In the genomic region with DNA sequence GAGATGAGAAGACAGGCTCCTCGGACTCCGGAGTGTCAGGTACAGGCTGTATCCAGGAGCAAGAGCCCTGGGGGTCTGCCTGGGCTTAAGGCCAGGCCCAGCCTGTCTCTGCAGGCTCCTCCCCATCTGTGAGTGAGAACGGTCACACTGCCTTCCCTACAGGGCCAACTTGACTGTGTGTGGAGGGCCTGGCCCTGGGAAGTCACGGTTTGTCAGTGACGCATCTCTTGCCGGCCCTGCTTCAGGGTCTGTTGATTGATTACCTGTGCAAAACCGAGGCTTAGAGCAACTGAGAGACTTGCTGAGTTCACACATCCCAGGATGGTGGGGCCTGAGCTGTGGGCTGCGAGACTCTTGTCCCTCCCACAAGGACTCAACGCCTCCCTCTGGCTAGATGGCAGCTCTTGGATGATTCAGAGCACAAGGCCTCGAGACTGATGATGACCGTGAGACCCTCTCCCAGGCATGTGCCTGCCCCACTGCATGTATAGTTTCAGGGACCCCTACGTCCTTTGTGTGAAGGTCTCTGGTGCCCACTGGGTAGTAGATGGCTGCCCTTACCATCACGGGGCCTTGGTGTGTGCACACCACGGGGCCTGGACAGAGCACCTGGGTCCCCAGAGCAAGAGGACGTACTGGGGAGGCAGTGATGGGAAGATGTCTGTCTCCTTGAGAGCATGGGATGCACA, we compare ENCODE assay signal across 8 cellular contexts. TPM values are rescaled to one million over a fixed set of nuclear protein-coding genes. Genes with fewer than 3 reads are reported as not detected.
DNase-seq lines count a peak whose midpoint lies in the region; ATAC-seq, FAIRE-seq and TF ChIP-seq lines count a peak whose summit lies in the region.

No MANE protein-coding gene starts in this region.

- peaks cover 0 to 100% (median 96%) of the 10 kb centered on the region in 4 donors for H3K4me1 ChIP-seq in sigmoid colon

- peak overlapping the region; percentile 80; the same call in 1 of the 2 replicates for H3K27ac Mint-ChIP-seq in WTC11

- no peak for TF ChIP-seq CTCF in GM13976 (IDR thresholded peaks at IDR 0.05; ENCODE audit: borderline replicate concordance, control extremely low read depth, extremely low read depth, insufficient read depth, missing control alignments)
- TF ChIP-seq CTCF in WTC11 (IDR thresholded peaks at IDR 0.05): no peak
- no peak for TF ChIP-seq CTCF in sigmoid colon (IDR thresholded peaks at IDR 0.05)
- TF ChIP-seq CTCF in GM20000 (IDR thresholded peaks at IDR 0.05; ENCODE audit: extremely low read depth, missing control alignments): no peak

- WGBS in sigmoid colon, 2 donors: 73 to 81% methylated on average over 15 of the region's 15 CpGs

- peaks cover under 1 to 52% (median 23%) of the 10 kb centered on the region in 4 donors for H3K36me3 ChIP-seq in sigmoid colon

- intact Hi-C loops in Right ventricle myocardium superior (cut with DNase I): loop anchor here (5.0 kb wide), 1 partner anchor 60 kb away; no protein-coding TSS in a partner anchor
- intact Hi-C loops in sigmoid colon (cut with DNase I): no loop called here

- TF ChIP-seq EP300 in sigmoid colon (IDR thresholded peaks at IDR 0.05): no peak

- TF ChIP-seq POLR2A in sigmoid colon (IDR thresholded peaks at IDR 0.05): no peak

- H3K9me3 Mint-ChIP-seq in WTC11: no peaks in the 10 kb centered on the region

- peaks cover 35% of the 10 kb centered on the region for H3K4me1 Mint-ChIP-seq in WTC11

- no peaks in the 10 kb centered on the region for H3K27me3 ChIP-seq in sigmoid colon

- no peak overlapping the region for H3K4me3 Mint-ChIP-seq in WTC11

- ATAC-seq in WTC11: no peak
- no peak for ATAC-seq in Right ventricle myocardium superior (ENCODE audit: poor library complexity)

- in situ Hi-C loops in GM13976 (cut with MboI; ENCODE audit: low sequenced_read_pairs, unreplicated experiment): loop anchor here (10.0 to 25.0 kb wide), 2 partner anchors 78 to 790 kb away; no protein-coding TSS in a partner anchor

- peak overlapping the region; percentile 92 to 98 (median 98) for H3K27ac ChIP-seq in sigmoid colon

- peak overlapping the region in 2 of 4 donors; percentile 16 to 20 for H3K4me3 ChIP-seq in sigmoid colon

- peak; percentile 48 for DNase-seq in GM13976 (ENCODE audit: low spot score)
- no peak for DNase-seq in WTC11 (ENCODE audit: low spot score)
- peak; percentile 30 for DNase-seq in Right ventricle myocardium superior
- DNase-seq in sigmoid colon: peak; percentile 66
- no peak for DNase-seq in GM20000 (ENCODE audit: low spot score)
- DNase-seq in RKO (ENCODE audit: low spot score): no peak
- no peak for DNase-seq in frontal cortex (ENCODE audit: low spot score in 2 of 2)
- no peak for DNase-seq in effector CD8-positive, alpha-beta T cell (lab: John Stamatoyannopoulos, UW)

- FAIRE-seq in frontal cortex (lab: Jason Lieb, UNC): no peak

- H3K27me3 Mint-ChIP-seq in WTC11 (ENCODE audit: low read depth): no peaks in the 10 kb centered on the region

- H3K9me3 ChIP-seq in sigmoid colon: no peaks in the 10 kb centered on the region

- H3K36me3 Mint-ChIP-seq in WTC11: peaks cover 56% of the 10 kb centered on the region

- POLR2A ChIA-PET in WTC11 (lab: Charles Lee): no interaction called here

- CTCF ChIA-PET in WTC11 (lab: Charles Lee): interaction anchor here (1.4 kb wide), 1 partner anchor 24 kb away, joined by 3 read pairs; no protein-coding TSS in a partner anchor

TF ChIP-seq in WTC11, 78 proteins besides CTCF, POLR2A, EP300 and RAD21:
- TF ChIP-seq MYBL2 (CRISPR knock-in tag; IDR thresholded peaks at IDR 0.05) (no peak), JUN (CRISPR knock-in tag; IDR thresholded peaks at IDR 0.05) (no peak), OVOL2 (CRISPR knock-in tag; IDR thresholded peaks at IDR 0.05; ENCODE audit: borderline replicate concordance) (no peak), NFATC4 (CRISPR knock-in tag; IDR thresholded peaks at IDR 0.05) (no peak), FOXP1 (CRISPR knock-in tag; IDR thresholded peaks at IDR 0.05; ENCODE audit: borderline replicate concordance) (no peak), ZNF317 (CRISPR knock-in tag; IDR thresholded peaks at IDR 0.05; ENCODE audit: borderline replicate concordance, low read depth) (no peak), FOXK1 (CRISPR knock-in tag; IDR thresholded peaks at IDR 0.05) (no peak), RELA (CRISPR knock-in tag; IDR thresholded peaks at IDR 0.05; ENCODE audit: borderline replicate concordance) (no peak)
- TF ChIP-seq, protein P1, sequence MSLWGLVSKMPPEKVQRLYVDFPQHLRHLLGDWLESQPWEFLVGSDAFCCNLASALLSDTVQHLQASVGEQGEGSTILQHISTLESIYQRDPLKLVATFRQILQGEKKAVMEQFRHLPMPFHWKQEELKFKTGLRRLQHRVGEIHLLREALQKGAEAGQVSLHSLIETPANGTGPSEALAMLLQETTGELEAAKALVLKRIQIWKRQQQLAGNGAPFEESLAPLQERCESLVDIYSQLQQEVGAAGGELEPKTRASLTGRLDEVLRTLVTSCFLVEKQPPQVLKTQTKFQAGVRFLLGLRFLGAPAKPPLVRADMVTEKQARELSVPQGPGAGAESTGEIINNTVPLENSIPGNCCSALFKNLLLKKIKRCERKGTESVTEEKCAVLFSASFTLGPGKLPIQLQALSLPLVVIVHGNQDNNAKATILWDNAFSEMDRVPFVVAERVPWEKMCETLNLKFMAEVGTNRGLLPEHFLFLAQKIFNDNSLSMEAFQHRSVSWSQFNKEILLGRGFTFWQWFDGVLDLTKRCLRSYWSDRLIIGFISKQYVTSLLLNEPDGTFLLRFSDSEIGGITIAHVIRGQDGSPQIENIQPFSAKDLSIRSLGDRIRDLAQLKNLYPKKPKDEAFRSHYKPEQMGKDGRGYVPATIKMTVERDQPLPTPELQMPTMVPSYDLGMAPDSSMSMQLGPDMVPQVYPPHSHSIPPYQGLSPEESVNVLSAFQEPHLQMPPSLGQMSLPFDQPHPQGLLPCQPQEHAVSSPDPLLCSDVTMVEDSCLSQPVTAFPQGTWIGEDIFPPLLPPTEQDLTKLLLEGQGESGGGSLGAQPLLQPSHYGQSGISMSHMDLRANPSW (CRISPR knock-in tag; conservative IDR thresholded peaks at IDR 0.05; ENCODE audit: low read depth): no peak
- TF ChIP-seq, protein P2, sequence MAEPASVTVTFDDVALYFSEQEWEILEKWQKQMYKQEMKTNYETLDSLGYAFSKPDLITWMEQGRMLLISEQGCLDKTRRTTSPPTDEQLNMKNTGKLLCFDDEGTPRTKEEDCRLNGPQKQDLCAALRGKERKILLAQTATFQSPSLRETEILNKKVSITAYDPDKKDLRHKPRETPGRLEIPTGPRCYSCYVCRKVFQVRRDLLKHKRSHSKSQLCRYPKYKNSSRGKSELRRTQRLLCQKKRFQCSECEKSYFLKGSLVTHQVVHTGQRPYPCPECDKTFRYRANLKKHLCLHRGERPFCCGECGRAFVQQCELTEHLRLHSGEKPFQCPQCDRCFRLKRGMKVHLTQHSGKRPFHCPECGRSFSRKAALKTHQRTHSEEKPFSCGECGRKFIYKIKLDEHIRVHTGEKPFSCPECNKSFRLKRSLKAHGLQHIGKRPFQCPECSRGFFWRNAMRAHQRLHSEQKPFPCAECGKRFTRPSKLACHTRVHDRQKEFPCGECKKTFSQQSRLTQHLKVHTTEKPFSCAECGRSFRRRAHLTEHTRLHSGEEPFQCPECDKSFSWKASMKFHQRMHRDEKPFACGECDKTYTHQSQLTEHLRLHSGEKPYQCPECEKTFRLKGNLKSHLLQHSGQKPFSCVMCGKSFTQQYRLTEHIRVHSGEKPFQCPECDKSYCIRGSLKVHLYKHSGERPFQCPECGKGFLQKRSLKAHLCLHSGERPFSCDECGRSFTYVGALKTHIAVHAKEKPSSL (CRISPR knock-in tag; conservative IDR thresholded peaks at IDR 0.05): no peak
- TF ChIP-seq, protein P3, sequence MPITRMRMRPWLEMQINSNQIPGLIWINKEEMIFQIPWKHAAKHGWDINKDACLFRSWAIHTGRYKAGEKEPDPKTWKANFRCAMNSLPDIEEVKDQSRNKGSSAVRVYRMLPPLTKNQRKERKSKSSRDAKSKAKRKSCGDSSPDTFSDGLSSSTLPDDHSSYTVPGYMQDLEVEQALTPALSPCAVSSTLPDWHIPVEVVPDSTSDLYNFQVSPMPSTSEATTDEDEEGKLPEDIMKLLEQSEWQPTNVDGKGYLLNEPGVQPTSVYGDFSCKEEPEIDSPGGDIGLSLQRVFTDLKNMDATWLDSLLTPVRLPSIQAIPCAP (CRISPR knock-in tag; IDR thresholded peaks at IDR 0.05): no peak

RNA-seq across cellular contexts. Expression of a gene that starts 6.0 kb away (rescaled TPM):
- total RNA-seq in WTC11 (2021) (60.5 to 69.0 TPM (median 61.1 TPM) in 3 replicates), Right ventricle myocardium superior (91.5 TPM), sigmoid colon (10 to 100 TPM; 48.5 to 94.2 (median 78.8) TPM), frontal cortex (10.6 TPM)
- polyA plus RNA-seq in sigmoid colon: 10 to 100 TPM; 31.4 to 59.9 (median 34.8) TPM

RNA-seq across cellular contexts. Expression of a gene that starts 46.1 kb away (rescaled TPM):
- 31.3 to 33.4 TPM (median 31.4 TPM) in 3 replicates for total RNA-seq in WTC11 (2021)
- 13.2 TPM for total RNA-seq in Right ventricle myocardium superior
- total RNA-seq in sigmoid colon: 10 to 100 TPM; 13.6 to 20.9 (median 17.1) TPM
- 10 to 100 TPM; 13.8 to 18.3 (median 16.4) TPM for polyA plus RNA-seq in sigmoid colon
- total RNA-seq in frontal cortex: 31.8 TPM

Comparison
In these comparisons a context has a peak if more than half of its experiments do, and no peak if none do; other contexts are left out.
1. DNase-seq: peak in GM13976 (single experiment), Right ventricle myocardium superior (single experiment) and sigmoid colon (single experiment); none in WTC11 (single experiment), GM20000 (single experiment), RKO (single experiment), frontal cortex (0 of 2) and effector CD8-positive, alpha-beta T cell (single experiment).